14 cellular contexts compared by ENCODE assay signal in genomic region chr12:6207254-6207942, GRCh38. TPM values are rescaled to one million over a fixed set of nuclear protein-coding genes. Genes with fewer than 3 reads are reported as not detected.
A peak's percentile ranks its signal among the peaks of the same experiment; 100 is the strongest.
DNase-seq lines count a peak whose midpoint lies in the region; ATAC-seq and TF ChIP-seq lines count a peak whose summit lies in the region.
"Had no signal": no experiment of that assay in that cellular context is flagged by ENCODE, and none has a peak within 500 bp of the region (broad histone marks: within the 10 kb centered on the region; RNA-seq: fewer than 3 reads in every experiment).

No MANE protein-coding gene starts in this region.

- H3K4me3 Mint-ChIP-seq in nephron progenitor cell: no peak overlapping the region

- in situ Hi-C loops in brain microvascular endothelial cell (cut with HindIII; ENCODE audit: low pct_ligation_motif_present, low sequenced_read_pairs): no loop called here

- H3K9me3 Mint-ChIP-seq in nephron progenitor cell: no peaks in the 10 kb centered on the region

- TF ChIP-seq CTCF in nephron progenitor cell (IDR thresholded peaks at IDR 0.05): no peak
- no peak for TF ChIP-seq CTCF in upper lobe of left lung (IDR thresholded peaks at IDR 0.05)
- TF ChIP-seq CTCF in brain microvascular endothelial cell (IDR thresholded peaks at IDR 0.05; ENCODE audit: low read depth, low read length, missing control alignments): no peak

- no peaks in the 10 kb centered on the region for H3K36me3 Mint-ChIP-seq in nephron progenitor cell (ENCODE audit: low read depth)

- H3K27me3 ChIP-seq in upper lobe of left lung: no peaks in the 10 kb centered on the region
- no peaks in the 10 kb centered on the region for H3K27me3 ChIP-seq in brain microvascular endothelial cell (replicated peaks)

- peaks cover 59% of the 10 kb centered on the region for H3K4me1 Mint-ChIP-seq in nephron progenitor cell

- H3K4me3 ChIP-seq in upper lobe of left lung: no peak overlapping the region
- no peak overlapping the region for H3K4me3 ChIP-seq in brain microvascular endothelial cell (ENCODE audit: low read depth, low read length)

- TF ChIP-seq EP300 in upper lobe of left lung (IDR thresholded peaks at IDR 0.05): no peak

- H3K4me1 ChIP-seq in upper lobe of left lung: peaks cover 30 to 89% (median 79%) of the 10 kb centered on the region in 4 donors

- TF ChIP-seq POLR2A in upper lobe of left lung (IDR thresholded peaks at IDR 0.05): no peak

- peak overlapping the region; percentile 79 for H3K27ac Mint-ChIP-seq in nephron progenitor cell

- peaks cover 29% of the 10 kb centered on the region for H3K27me3 Mint-ChIP-seq in nephron progenitor cell (ENCODE audit: low read depth, poor library complexity)

- H3K27ac ChIP-seq in upper lobe of left lung (peak overlapping the region; percentile 11 to 92 (median 64)), brain microvascular endothelial cell (no peak overlapping the region)
- H3K27ac ChIP-seq: neutrophil had no signal

- DNase-seq in DMS79 treated with DMSO at 0.1 percent for 48 hours (lab: John Stamatoyannopoulos, UW): peak; percentile 35
- no peak for DNase-seq in DMS79 (lab: John Stamatoyannopoulos, UW)
- peak; percentile 36 for DNase-seq in fibroblast of peridontal ligament (ENCODE audit: extremely low read depth)
- DNase-seq in nephron progenitor cell: no peak
- DNase-seq in upper lobe of left lung: no peak
- DNase-seq in brain microvascular endothelial cell: no peak
- DNase-seq in DMS53 (lab: John Stamatoyannopoulos, UW): no peak
- DNase-seq: 8988T; activated CD4-positive, alpha-beta T cell treated with anti-CD3 and anti-CD28 coated beads, Interleukin-2, amount 50 U/mL, for 1 hour; activated effector memory CD4-positive, alpha-beta T cell treated with anti-CD3 and anti-CD28 coated beads, Interleukin-2, amount 50 U/mL, for 16 hours; NCI-H1092 treated with DMSO at 0.1 percent for 48 hours; NCI-H748 treated with DMSO at 0.1 percent for 48 hours had no signal

- H3K9me3 ChIP-seq in upper lobe of left lung: no peaks in the 10 kb centered on the region
- H3K9me3 ChIP-seq: neutrophil had no signal

- ATAC-seq in upper lobe of left lung (ENCODE audit: low FRiP score in 2 of 2): no peak
- no peak for ATAC-seq in GM19452 (IDR thresholded peaks at IDR 0.05; ENCODE audit: unreplicated experiment)

- H3K36me3 ChIP-seq in upper lobe of left lung: peaks cover 3 to 18% (median 9%) of the 10 kb centered on the region in 4 donors
- H3K36me3 ChIP-seq in brain microvascular endothelial cell (replicated peaks): no peaks in the 10 kb centered on the region
- H3K36me3 ChIP-seq: neutrophil had no signal

- WGBS in upper lobe of left lung, 2 donors: 46 to 67% methylated on average over 9 of the region's 9 CpGs

RNA-seq across cellular contexts. Expression of gene CD9, which starts 7.2 kb away (rescaled TPM):
- 100 to 1,000 TPM in 5 of 6 donors, 10 to 100 TPM in 1; 96.4 to 716 (median 484) TPM for total RNA-seq in upper lobe of left lung

Comparison
In these comparisons a context has a peak if more than half of its experiments do, and no peak if none do; other contexts are left out.
1. DNase-seq: peak in DMS79 treated with DMSO at 0.1 percent for 48 hours (single experiment) and fibroblast of peridontal ligament (single experiment); none in DMS79 (single experiment), nephron progenitor cell (single experiment), upper lobe of left lung (0 of 2), brain microvascular endothelial cell (single experiment) and DMS53 (single experiment).